In genomic region chr5:105899726-105900125, GRCh38 we compare ENCODE assay signal across 29 cellular contexts.
"Had no signal": no experiment of that assay in that cellular context is flagged by ENCODE, and none has a peak within 500 bp of the region (broad histone marks: within the 10 kb centered on the region; RNA-seq: fewer than 3 reads in every experiment).

No MANE protein-coding gene starts in this region.

- H3K4me3 Mint-ChIP-seq: naive thymus-derived CD8-positive, alpha-beta T cell; natural killer cell treated with Interleukin-12 subunit alpha and Interleukin-12 subunit beta and Interleukin-15 and Interleukin-18, amount 100 ng/mL, for 72 hours; nephron progenitor cell; neural crest cell; stimulated activated effector memory CD8-positive, alpha-beta T cell treated with anti-CD3 and anti-CD28 coated beads, Interleukin-12 subunit alpha, Interleukin-12 subunit beta, amount 100 ng/mL, for 72 hours; stimulated activated naive B cell treated with anti-CD40 and anti-IgM and Interleukin-4, amounts not matched to agents 10 μg/mL and 1 μg/mL and 100 μg/mL, for 72 hours; stimulated activated naive CD8-positive, alpha-beta T cell treated with anti-CD3 and anti-CD28 coated beads, Interleukin-15, amount 100 ng/mL, for 72 hours; type B pancreatic cell had no signal

- H3K27ac Mint-ChIP-seq: naive thymus-derived CD8-positive, alpha-beta T cell; natural killer cell treated with Interleukin-12 subunit alpha and Interleukin-12 subunit beta and Interleukin-15 and Interleukin-18, amount 100 ng/mL, for 72 hours; nephron progenitor cell; stimulated activated effector memory CD8-positive, alpha-beta T cell treated with anti-CD3 and anti-CD28 coated beads, Interleukin-12 subunit alpha, Interleukin-12 subunit beta, amount 100 ng/mL, for 72 hours; stimulated activated naive B cell treated with anti-CD40 and anti-IgM and Interleukin-4, amounts not matched to agents 10 μg/mL and 1 μg/mL and 100 μg/mL, for 72 hours; stimulated activated naive CD8-positive, alpha-beta T cell treated with anti-CD3 and anti-CD28 coated beads, Interleukin-15, amount 100 ng/mL, for 72 hours; type B pancreatic cell had no signal

- H3K27me3 Mint-ChIP-seq: naive thymus-derived CD8-positive, alpha-beta T cell; natural killer cell treated with Interleukin-12 subunit alpha and Interleukin-12 subunit beta and Interleukin-15 and Interleukin-18, amount 100 ng/mL, for 72 hours; stimulated activated naive B cell treated with anti-CD40 and anti-IgM and Interleukin-4, amounts not matched to agents 10 μg/mL and 1 μg/mL and 100 μg/mL, for 72 hours; stimulated activated naive CD8-positive, alpha-beta T cell treated with anti-CD3 and anti-CD28 coated beads, Interleukin-15, amount 100 ng/mL, for 72 hours; type B pancreatic cell had no signal

- H3K9me3 ChIP-seq: neutrophil, pancreas, prostate gland, right lobe of liver, sigmoid colon, suprapubic skin, testis, tibial artery, transverse colon, upper lobe of right lung, vagina had no signal

- H3K4me1 ChIP-seq: pancreas, prostate gland, right lobe of liver, sigmoid colon, suprapubic skin, testis, tibial artery, transverse colon, upper lobe of right lung, vagina had no signal

- FAIRE-seq: pancreas, small intestine, urothelium cell line had no signal

- H3K27me3 ChIP-seq: neutrophil, pancreas, right lobe of liver, sigmoid colon, suprapubic skin, testis, tibial artery, transverse colon, upper lobe of right lung, vagina had no signal

- H3K36me3 Mint-ChIP-seq: naive thymus-derived CD8-positive, alpha-beta T cell; natural killer cell treated with Interleukin-12 subunit alpha and Interleukin-12 subunit beta and Interleukin-15 and Interleukin-18, amount 100 ng/mL, for 72 hours; stimulated activated effector memory CD8-positive, alpha-beta T cell treated with anti-CD3 and anti-CD28 coated beads, Interleukin-12 subunit alpha, Interleukin-12 subunit beta, amount 100 ng/mL, for 72 hours; stimulated activated naive B cell treated with anti-CD40 and anti-IgM and Interleukin-4, amounts not matched to agents 10 μg/mL and 1 μg/mL and 100 μg/mL, for 72 hours; type B pancreatic cell had no signal

- H3K9me3 Mint-ChIP-seq: nephron progenitor cell, neural crest cell had no signal

- H3K4me3 ChIP-seq: pancreas, prostate gland, right lobe of liver, sigmoid colon, suprapubic skin, testis, tibial artery, transverse colon, upper lobe of right lung, vagina had no signal

- H3K36me3 ChIP-seq: neutrophil, pancreas, prostate gland, right lobe of liver, sigmoid colon, suprapubic skin, tibial artery, transverse colon, upper lobe of right lung, vagina had no signal

- H3K4me1 Mint-ChIP-seq: naive thymus-derived CD8-positive, alpha-beta T cell; stimulated activated effector memory CD8-positive, alpha-beta T cell treated with anti-CD3 and anti-CD28 coated beads, Interleukin-12 subunit alpha, Interleukin-12 subunit beta, amount 100 ng/mL, for 72 hours; stimulated activated naive B cell treated with anti-CD40 and anti-IgM and Interleukin-4, amounts not matched to agents 10 μg/mL and 1 μg/mL and 100 μg/mL, for 72 hours; stimulated activated naive CD8-positive, alpha-beta T cell treated with anti-CD3 and anti-CD28 coated beads, Interleukin-15, amount 100 ng/mL, for 72 hours had no signal

- DNase-seq: naive thymus-derived CD8-positive, alpha-beta T cell; nephron progenitor cell; nucleus accumbens; pancreas; right cardiac atrium; right lobe of liver; sigmoid colon; small intestine; stimulated activated CD4-positive, alpha-beta T cell treated with anti-CD3 and anti-CD28 coated beads, Interleukin-15, amount 100 ng/mL, for 24 hours; stimulated activated CD4-positive, alpha-beta T cell treated with anti-CD3 and anti-CD28 coated beads, Interleukin-2, amount 100 ng/mL, for 24 hours; stimulated activated CD4-positive, alpha-beta T cell treated with anti-CD3 and anti-CD28 coated beads, Interleukin-2, amount 100 ng/mL, for 48 hours; stimulated activated CD4-positive, alpha-beta T cell treated with anti-CD3 and anti-CD28 coated beads, Interleukin-4, amount 100 ng/mL, for 24 hours; stimulated activated naive B cell treated with anti-CD40 and anti-IgM and Interleukin-4, amounts not matched to agents 10 μg/mL and 1 μg/mL and 100 μg/mL, for 72 hours; stimulated activated naive CD4-positive, alpha-beta T cell treated with Interleukin-2 at 50 U/mL for 16 hours; stimulated activated naive CD8-positive, alpha-beta T cell treated with anti-CD3 and anti-CD28 coated beads, Interleukin-15, amount 100 ng/mL, for 72 hours; substantia nigra; testis; tibial artery; transverse colon; upper lobe of right lung had no signal

- H3K27ac ChIP-seq: neutrophil, pancreas, prostate gland, right lobe of liver, sigmoid colon, suprapubic skin, testis, tibial artery, transverse colon, upper lobe of right lung, vagina had no signal

- ATAC-seq: naive thymus-derived CD8-positive, alpha-beta T cell; natural killer cell treated with Interleukin-12 subunit alpha and Interleukin-12 subunit beta and Interleukin-15 and Interleukin-18, amount 100 ng/mL, for 72 hours; pancreas; right cardiac atrium; right lobe of liver; stimulated activated effector memory CD8-positive, alpha-beta T cell treated with anti-CD3 and anti-CD28 coated beads, Interleukin-12 subunit alpha, Interleukin-12 subunit beta, amount 100 ng/mL, for 72 hours; stimulated activated naive B cell treated with anti-CD40 and anti-IgM and Interleukin-4, amounts not matched to agents 10 μg/mL and 1 μg/mL and 100 μg/mL, for 72 hours; stimulated activated naive CD8-positive, alpha-beta T cell treated with anti-CD3 and anti-CD28 coated beads, Interleukin-15, amount 100 ng/mL, for 72 hours; upper lobe of right lung had no signal
